ENCODE assay signal across 9 cellular contexts in the genomic region with DNA sequence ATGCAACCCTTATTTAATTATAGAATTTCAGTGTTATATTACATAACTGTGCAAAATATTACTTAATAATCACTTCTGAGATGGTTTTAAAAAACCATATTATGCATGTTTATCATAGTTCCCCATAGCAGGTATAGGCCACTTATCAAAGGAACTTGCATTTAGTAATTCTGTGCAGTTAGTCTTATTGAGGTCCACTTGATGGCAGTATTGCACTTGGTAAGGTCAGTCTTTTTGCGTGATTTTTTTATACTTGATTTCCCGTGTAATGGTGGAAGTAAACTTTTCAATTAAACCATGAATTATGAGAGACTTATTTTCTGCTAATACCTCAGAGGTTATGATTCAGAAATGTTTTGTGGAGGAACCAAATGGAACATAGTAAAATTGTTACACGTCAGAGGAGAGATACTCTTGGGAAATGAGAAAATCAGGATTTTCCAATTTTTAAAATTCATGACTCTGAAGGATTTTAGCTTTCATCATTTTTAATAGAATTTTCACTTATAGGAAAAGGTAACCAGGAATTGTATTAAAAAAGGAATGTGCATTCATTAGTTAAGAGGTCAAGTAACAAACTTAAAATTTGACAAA.
DNase-seq lines count a peak whose midpoint lies in the region; ATAC-seq and TF ChIP-seq lines count a peak whose summit lies in the region.
"Had no signal": no experiment of that assay in that cellular context is flagged by ENCODE, and none has a peak within 500 bp of the region (broad histone marks: within the 10 kb centered on the region; RNA-seq: fewer than 3 reads in every experiment).

No MANE protein-coding gene starts in this region.

- in situ Hi-C loops in KBM-7 (cut with MboI; ENCODE audit: low pct_unique_long_range_greater_than_20kb, low sequenced_read_pairs) = no loop called here
- in situ Hi-C loops in SK-MEL-5 (cut with HindIII; ENCODE audit: low pct_unique_long_range_greater_than_20kb, low sequenced_read_pairs) = no loop called here

- ATAC-seq in GM21526 (IDR thresholded peaks at IDR 0.05; ENCODE audit: low FRiP score, unreplicated experiment) = no peak
- ATAC-seq in HG02870 (IDR thresholded peaks at IDR 0.05; ENCODE audit: unreplicated experiment) = no peak

- H3K4me1 ChIP-seq in thyroid gland = peaks cover 0 to 4% of the 10 kb centered on the region in 2 donors
- H3K4me1 ChIP-seq: BLaER1 treated with 17β-estradiol and CSF1 and Interleukin-3, amounts not matched to agents 10 nM and 100 nM had no signal

- H3K4me3 ChIP-seq in thyroid gland (replicated peaks in 1 of 3) = no peak overlapping the region
- H3K4me3 ChIP-seq: BLaER1 treated with 17β-estradiol and CSF1 and Interleukin-3, amounts not matched to agents 10 nM and 100 nM had no signal

- H3K9me3 ChIP-seq in thyroid gland = no peaks in the 10 kb centered on the region
- H3K9me3 ChIP-seq: BLaER1 treated with 17β-estradiol and CSF1 and Interleukin-3, amounts not matched to agents 10 nM and 100 nM had no signal

- no peak overlapping the region for H3K27ac ChIP-seq in thyroid gland
- H3K27ac ChIP-seq: BLaER1 treated with 17β-estradiol and CSF1 and Interleukin-3, amounts not matched to agents 10 nM and 100 nM had no signal

- 22 to 23% methylated on average over 3 of the region's 3 CpGs for WGBS in thyroid gland, 2 donors

- peak in 5 of 6 experiments; percentile 49 to 90 (median 63) for TF ChIP-seq CTCF in thyroid gland (IDR thresholded peaks at IDR 0.05)

- H3K36me3 ChIP-seq in thyroid gland = no peaks in the 10 kb centered on the region
- H3K36me3 ChIP-seq: BLaER1 treated with 17β-estradiol and CSF1 and Interleukin-3, amounts not matched to agents 10 nM and 100 nM had no signal

- intact Hi-C loops in thyroid gland (cut with DNase I) = no loop called here

- no peak for TF ChIP-seq POLR2A in thyroid gland (IDR thresholded peaks at IDR 0.05)

- H3K27me3 ChIP-seq in thyroid gland = no peaks in the 10 kb centered on the region
- H3K27me3 ChIP-seq: BLaER1 treated with 17β-estradiol and CSF1 and Interleukin-3, amounts not matched to agents 10 nM and 100 nM had no signal

- peak; percentile 36 for DNase-seq in NCI-H1436 (lab: John Stamatoyannopoulos, UW)
- no peak for DNase-seq in NCI-H1436 treated with DMSO at 0.1 percent for 48 hours (lab: John Stamatoyannopoulos, UW)
- peak; percentile 10 for DNase-seq in KBM-7
- peak; percentile 70 for DNase-seq in SK-MEL-5 (ENCODE audit: low read depth, low spot score)
- DNase-seq in foreskin melanocyte = peak; percentile 24
- no peak for DNase-seq in thyroid gland

Comparison
In these comparisons a context has a peak if more than half of its experiments do, and no peak if none do; other contexts are left out.
1. DNase-seq: peak in NCI-H1436 (single experiment), KBM-7 (single experiment), SK-MEL-5 (single experiment) and foreskin melanocyte (single experiment); none in NCI-H1436 treated with DMSO at 0.1 percent for 48 hours (single experiment) and thyroid gland (0 of 2).